In genomic region chr19:3684817-3685410, GRCh38 we compare ENCODE assay signal across 1 cellular context.
TF ChIP-seq lines count a peak whose summit lies in the region.

No MANE protein-coding gene starts in this region.

TF ChIP-seq in K562, 482 proteins besides CTCF, POLR2A, EP300 and RAD21:
- TF ChIP-seq TAL1 (IDR thresholded peaks at IDR 0.05) (no peak), PRDM10 (IDR thresholded peaks at IDR 0.05; ENCODE audit: partially characterized antibody) (peak; percentile 72), ARNT (IDR thresholded peaks at IDR 0.05) (no peak), SMARCA5 (IDR thresholded peaks at IDR 0.05) (no peak), ZNF561 (CRISPR knock-in tag; conservative IDR thresholded peaks at IDR 0.05) (no peak), TRIM28 (IDR thresholded peaks at IDR 0.05) (no peak), FOS (IDR thresholded peaks at IDR 0.05; ENCODE audit: extremely low read depth, insufficient read length) (no peak), MEIS2 (IDR thresholded peaks at IDR 0.05; ENCODE audit: partially characterized antibody) (peak; percentile 27), BRD9 (IDR thresholded peaks at IDR 0.05; ENCODE audit: low read depth, partially characterized antibody) (no peak), CC2D1A (IDR thresholded peaks at IDR 0.05) (no peak), RBM14 (IDR thresholded peaks at IDR 0.05; ENCODE audit: borderline replicate concordance, insufficient read depth, low read depth, low read length) (no peak), LCOR (CRISPR knock-in tag; IDR thresholded peaks at IDR 0.05) (no peak), BCL6 (CRISPR knock-in tag; IDR thresholded peaks at IDR 0.05) (no peak), USF1 (CRISPR knock-in tag; IDR thresholded peaks at IDR 0.05) (no peak), ZNF277 (CRISPR knock-in tag; IDR thresholded peaks at IDR 0.05; ENCODE audit: borderline replicate concordance) (no peak), SMARCB1 (IDR thresholded peaks at IDR 0.05; ENCODE audit: insufficient read length, low read depth) (no peak), ASH1L (IDR thresholded peaks at IDR 0.05; ENCODE audit: borderline replicate concordance, low read depth, partially characterized antibody) (no peak), FOXP1 (CRISPR knock-in tag; IDR thresholded peaks at IDR 0.05) (no peak), CREB1 (IDR thresholded peaks at IDR 0.05) (no peak), CREB1 (CRISPR knock-in tag; IDR thresholded peaks at IDR 0.05) (no peak), ZBTB7A (IDR thresholded peaks at IDR 0.05; ENCODE audit: borderline replicate concordance, control insufficient read depth, low read depth, low read length) (peak; percentile 33; the same call in 1 of the 2 replicates)
- TF ChIP-seq, protein P1, sequence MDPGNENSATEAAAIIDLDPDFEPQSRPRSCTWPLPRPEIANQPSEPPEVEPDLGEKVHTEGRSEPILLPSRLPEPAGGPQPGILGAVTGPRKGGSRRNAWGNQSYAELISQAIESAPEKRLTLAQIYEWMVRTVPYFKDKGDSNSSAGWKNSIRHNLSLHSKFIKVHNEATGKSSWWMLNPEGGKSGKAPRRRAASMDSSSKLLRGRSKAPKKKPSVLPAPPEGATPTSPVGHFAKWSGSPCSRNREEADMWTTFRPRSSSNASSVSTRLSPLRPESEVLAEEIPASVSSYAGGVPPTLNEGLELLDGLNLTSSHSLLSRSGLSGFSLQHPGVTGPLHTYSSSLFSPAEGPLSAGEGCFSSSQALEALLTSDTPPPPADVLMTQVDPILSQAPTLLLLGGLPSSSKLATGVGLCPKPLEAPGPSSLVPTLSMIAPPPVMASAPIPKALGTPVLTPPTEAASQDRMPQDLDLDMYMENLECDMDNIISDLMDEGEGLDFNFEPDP (CRISPR knock-in tag; IDR thresholded peaks at IDR 0.05), result no peak
- TF ChIP-seq, protein P2, sequence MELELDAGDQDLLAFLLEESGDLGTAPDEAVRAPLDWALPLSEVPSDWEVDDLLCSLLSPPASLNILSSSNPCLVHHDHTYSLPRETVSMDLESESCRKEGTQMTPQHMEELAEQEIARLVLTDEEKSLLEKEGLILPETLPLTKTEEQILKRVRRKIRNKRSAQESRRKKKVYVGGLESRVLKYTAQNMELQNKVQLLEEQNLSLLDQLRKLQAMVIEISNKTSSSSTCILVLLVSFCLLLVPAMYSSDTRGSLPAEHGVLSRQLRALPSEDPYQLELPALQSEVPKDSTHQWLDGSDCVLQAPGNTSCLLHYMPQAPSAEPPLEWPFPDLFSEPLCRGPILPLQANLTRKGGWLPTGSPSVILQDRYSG (tag; conservative IDR thresholded peaks at IDR 0.05; ENCODE audit: low read depth), result no peak
